1 cellular context compared by ENCODE assay signal in the genomic region with DNA sequence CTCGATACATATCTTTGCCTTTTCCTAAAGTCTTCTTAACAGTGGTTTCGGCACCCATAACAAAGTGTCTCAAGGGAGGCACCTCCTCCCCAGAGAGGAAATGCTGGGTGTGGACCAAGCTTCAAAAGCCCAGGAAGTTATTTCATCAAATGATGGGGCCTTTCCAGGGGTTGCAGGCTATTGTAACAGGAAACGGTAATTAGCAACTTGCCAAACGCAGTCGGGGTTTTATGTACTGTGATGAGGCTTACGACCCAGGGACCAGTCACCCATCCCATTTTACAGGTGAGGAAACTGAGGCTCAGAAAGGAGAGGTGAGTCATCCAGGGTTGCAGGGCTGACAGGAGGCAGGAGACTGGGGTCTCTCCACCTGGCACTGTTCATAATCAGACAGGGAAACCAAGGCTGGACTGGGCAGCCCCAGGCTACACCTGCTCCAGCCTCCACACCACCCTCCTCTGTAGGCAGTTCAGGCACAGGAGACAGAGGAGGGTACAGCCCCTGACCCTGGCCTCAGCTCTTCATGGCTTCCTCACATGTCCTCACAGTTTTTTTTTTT.
TF ChIP-seq lines count a peak whose summit lies in the region.

No MANE protein-coding gene starts in this region.

TF ChIP-seq in HepG2, 621 proteins besides CTCF, POLR2A, EP300 and RAD21:
- TF ChIP-seq NFE2 (CRISPR knock-in tag; IDR thresholded peaks at IDR 0.05): no peak
- TF ChIP-seq MXD4 (CRISPR knock-in tag; IDR thresholded peaks at IDR 0.05): no peak
- TF ChIP-seq ZNF768 (CRISPR knock-in tag; IDR thresholded peaks at IDR 0.05): no peak
- no peak for TF ChIP-seq PHF8 (CRISPR knock-in tag; IDR thresholded peaks at IDR 0.05)
- TF ChIP-seq, protein P1, sequence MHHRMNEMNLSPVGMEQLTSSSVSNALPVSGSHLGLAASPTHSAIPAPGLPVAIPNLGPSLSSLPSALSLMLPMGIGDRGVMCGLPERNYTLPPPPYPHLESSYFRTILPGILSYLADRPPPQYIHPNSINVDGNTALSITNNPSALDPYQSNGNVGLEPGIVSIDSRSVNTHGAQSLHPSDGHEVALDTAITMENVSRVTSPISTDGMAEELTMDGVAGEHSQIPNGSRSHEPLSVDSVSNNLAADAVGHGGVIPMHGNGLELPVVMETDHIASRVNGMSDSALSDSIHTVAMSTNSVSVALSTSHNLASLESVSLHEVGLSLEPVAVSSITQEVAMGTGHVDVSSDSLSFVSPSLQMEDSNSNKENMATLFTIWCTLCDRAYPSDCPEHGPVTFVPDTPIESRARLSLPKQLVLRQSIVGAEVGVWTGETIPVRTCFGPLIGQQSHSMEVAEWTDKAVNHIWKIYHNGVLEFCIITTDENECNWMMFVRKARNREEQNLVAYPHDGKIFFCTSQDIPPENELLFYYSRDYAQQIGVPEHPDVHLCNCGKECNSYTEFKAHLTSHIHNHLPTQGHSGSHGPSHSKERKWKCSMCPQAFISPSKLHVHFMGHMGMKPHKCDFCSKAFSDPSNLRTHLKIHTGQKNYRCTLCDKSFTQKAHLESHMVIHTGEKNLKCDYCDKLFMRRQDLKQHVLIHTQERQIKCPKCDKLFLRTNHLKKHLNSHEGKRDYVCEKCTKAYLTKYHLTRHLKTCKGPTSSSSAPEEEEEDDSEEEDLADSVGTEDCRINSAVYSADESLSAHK (CRISPR knock-in tag; IDR thresholded peaks at IDR 0.05; ENCODE audit: borderline replicate concordance): no peak
- TF ChIP-seq, protein P2, sequence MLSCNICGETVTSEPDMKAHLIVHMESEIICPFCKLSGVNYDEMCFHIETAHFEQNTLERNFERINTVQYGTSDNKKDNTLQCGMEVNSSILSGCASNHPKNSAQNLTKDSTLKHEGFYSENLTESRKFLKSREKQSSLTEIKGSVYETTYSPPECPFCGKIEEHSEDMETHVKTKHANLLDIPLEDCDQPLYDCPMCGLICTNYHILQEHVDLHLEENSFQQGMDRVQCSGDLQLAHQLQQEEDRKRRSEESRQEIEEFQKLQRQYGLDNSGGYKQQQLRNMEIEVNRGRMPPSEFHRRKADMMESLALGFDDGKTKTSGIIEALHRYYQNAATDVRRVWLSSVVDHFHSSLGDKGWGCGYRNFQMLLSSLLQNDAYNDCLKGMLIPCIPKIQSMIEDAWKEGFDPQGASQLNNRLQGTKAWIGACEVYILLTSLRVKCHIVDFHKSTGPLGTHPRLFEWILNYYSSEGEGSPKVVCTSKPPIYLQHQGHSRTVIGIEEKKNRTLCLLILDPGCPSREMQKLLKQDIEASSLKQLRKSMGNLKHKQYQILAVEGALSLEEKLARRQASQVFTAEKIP (CRISPR knock-in tag; IDR thresholded peaks at IDR 0.05; ENCODE audit: borderline replicate concordance): no peak
- TF ChIP-seq MIXL1 (CRISPR knock-in tag; IDR thresholded peaks at IDR 0.05): no peak
- no peak for TF ChIP-seq TRIM24 (CRISPR knock-in tag; IDR thresholded peaks at IDR 0.05)
- TF ChIP-seq PLRG1 (conservative IDR thresholded peaks at IDR 0.05): no peak
- TF ChIP-seq, protein P3, sequence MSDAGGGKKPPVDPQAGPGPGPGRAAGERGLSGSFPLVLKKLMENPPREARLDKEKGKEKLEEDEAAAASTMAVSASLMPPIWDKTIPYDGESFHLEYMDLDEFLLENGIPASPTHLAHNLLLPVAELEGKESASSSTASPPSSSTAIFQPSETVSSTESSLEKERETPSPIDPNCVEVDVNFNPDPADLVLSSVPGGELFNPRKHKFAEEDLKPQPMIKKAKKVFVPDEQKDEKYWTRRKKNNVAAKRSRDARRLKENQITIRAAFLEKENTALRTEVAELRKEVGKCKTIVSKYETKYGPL (CRISPR knock-in tag; IDR thresholded peaks at IDR 0.05): no peak
- no peak for TF ChIP-seq HDAC1 (CRISPR knock-in tag; IDR thresholded peaks at IDR 0.05)
- TF ChIP-seq ZNF564 (CRISPR knock-in tag; IDR thresholded peaks at IDR 0.05): no peak
- no peak for TF ChIP-seq ZFP62 (CRISPR knock-in tag; IDR thresholded peaks at IDR 0.05)
